In genomic region chr17:74430385-74430705, GRCh38 we compare ENCODE assay signal across 1 cellular context.
TF ChIP-seq lines count a peak whose summit lies in the region.

No MANE protein-coding gene starts in this region.

TF ChIP-seq in HepG2, 621 proteins besides CTCF, POLR2A, EP300 and RAD21 (continued from another document and continues in another):
- TF ChIP-seq, protein P1, sequence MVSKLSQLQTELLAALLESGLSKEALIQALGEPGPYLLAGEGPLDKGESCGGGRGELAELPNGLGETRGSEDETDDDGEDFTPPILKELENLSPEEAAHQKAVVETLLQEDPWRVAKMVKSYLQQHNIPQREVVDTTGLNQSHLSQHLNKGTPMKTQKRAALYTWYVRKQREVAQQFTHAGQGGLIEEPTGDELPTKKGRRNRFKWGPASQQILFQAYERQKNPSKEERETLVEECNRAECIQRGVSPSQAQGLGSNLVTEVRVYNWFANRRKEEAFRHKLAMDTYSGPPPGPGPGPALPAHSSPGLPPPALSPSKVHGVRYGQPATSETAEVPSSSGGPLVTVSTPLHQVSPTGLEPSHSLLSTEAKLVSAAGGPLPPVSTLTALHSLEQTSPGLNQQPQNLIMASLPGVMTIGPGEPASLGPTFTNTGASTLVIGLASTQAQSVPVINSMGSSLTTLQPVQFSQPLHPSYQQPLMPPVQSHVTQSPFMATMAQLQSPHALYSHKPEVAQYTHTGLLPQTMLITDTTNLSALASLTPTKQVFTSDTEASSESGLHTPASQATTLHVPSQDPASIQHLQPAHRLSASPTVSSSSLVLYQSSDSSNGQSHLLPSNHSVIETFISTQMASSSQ (IDR thresholded peaks at IDR 0.05; ENCODE audit: low read depth): no peak
- TF ChIP-seq, protein P1 (CRISPR knock-in tag; IDR thresholded peaks at IDR 0.05; ENCODE audit: borderline replicate concordance): no peak
- no peak for TF ChIP-seq PITX1 (CRISPR knock-in tag; IDR thresholded peaks at IDR 0.05)
- no peak for TF ChIP-seq CENPT (CRISPR knock-in tag; IDR thresholded peaks at IDR 0.05; ENCODE audit: low read depth)
- TF ChIP-seq KMT2A (CRISPR knock-in tag; IDR thresholded peaks at IDR 0.05): no peak
- TF ChIP-seq PBX2 (CRISPR knock-in tag; IDR thresholded peaks at IDR 0.05): no peak
- peak; percentile 59 for TF ChIP-seq ZNF687 (CRISPR knock-in tag; IDR thresholded peaks at IDR 0.05)
- no peak for TF ChIP-seq CHD2 (IDR thresholded peaks at IDR 0.05; ENCODE audit: low read depth, low read length)
- no peak for TF ChIP-seq KAT7 (CRISPR knock-in tag; IDR thresholded peaks at IDR 0.05; ENCODE audit: borderline replicate concordance)
- no peak for TF ChIP-seq ISX (CRISPR knock-in tag; conservative IDR thresholded peaks at IDR 0.05)
- TF ChIP-seq, protein P2, sequence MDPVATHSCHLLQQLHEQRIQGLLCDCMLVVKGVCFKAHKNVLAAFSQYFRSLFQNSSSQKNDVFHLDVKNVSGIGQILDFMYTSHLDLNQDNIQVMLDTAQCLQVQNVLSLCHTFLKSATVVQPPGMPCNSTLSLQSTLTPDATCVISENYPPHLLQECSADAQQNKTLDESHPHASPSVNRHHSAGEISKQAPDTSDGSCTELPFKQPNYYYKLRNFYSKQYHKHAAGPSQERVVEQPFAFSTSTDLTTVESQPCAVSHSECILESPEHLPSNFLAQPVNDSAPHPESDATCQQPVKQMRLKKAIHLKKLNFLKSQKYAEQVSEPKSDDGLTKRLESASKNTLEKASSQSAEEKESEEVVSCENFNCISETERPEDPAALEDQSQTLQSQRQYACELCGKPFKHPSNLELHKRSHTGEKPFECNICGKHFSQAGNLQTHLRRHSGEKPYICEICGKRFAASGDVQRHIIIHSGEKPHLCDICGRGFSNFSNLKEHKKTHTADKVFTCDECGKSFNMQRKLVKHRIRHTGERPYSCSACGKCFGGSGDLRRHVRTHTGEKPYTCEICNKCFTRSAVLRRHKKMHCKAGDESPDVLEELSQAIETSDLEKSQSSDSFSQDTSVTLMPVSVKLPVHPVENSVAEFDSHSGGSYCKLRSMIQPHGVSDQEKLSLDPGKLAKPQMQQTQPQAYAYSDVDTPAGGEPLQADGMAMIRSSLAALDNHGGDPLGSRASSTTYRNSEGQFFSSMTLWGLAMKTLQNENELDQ (CRISPR knock-in tag; IDR thresholded peaks at IDR 0.05; ENCODE audit: borderline replicate concordance): 0 out of 2 replicates have a peak, but pooled peaks have one; percentile 20
- no peak for TF ChIP-seq DPF2 (CRISPR knock-in tag; IDR thresholded peaks at IDR 0.05; ENCODE audit: borderline replicate concordance, low read depth)
- TF ChIP-seq, protein P3, sequence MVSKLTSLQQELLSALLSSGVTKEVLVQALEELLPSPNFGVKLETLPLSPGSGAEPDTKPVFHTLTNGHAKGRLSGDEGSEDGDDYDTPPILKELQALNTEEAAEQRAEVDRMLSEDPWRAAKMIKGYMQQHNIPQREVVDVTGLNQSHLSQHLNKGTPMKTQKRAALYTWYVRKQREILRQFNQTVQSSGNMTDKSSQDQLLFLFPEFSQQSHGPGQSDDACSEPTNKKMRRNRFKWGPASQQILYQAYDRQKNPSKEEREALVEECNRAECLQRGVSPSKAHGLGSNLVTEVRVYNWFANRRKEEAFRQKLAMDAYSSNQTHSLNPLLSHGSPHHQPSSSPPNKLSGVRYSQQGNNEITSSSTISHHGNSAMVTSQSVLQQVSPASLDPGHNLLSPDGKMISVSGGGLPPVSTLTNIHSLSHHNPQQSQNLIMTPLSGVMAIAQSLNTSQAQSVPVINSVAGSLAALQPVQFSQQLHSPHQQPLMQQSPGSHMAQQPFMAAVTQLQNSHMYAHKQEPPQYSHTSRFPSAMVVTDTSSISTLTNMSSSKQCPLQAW (CRISPR knock-in tag; IDR thresholded peaks at IDR 0.05): peak; percentile 49; the same call in 1 of the 2 replicates
- TF ChIP-seq NFE2L2 (IDR thresholded peaks at IDR 0.05; ENCODE audit: low read length): no peak
- peak; percentile 62; the same call in 1 of the 2 replicates for TF ChIP-seq ZMYM4 (CRISPR knock-in tag; IDR thresholded peaks at IDR 0.05)
- no peak for TF ChIP-seq MAF1 (CRISPR knock-in tag; IDR thresholded peaks at IDR 0.05; ENCODE audit: borderline replicate concordance)
- TF ChIP-seq, protein P4, sequence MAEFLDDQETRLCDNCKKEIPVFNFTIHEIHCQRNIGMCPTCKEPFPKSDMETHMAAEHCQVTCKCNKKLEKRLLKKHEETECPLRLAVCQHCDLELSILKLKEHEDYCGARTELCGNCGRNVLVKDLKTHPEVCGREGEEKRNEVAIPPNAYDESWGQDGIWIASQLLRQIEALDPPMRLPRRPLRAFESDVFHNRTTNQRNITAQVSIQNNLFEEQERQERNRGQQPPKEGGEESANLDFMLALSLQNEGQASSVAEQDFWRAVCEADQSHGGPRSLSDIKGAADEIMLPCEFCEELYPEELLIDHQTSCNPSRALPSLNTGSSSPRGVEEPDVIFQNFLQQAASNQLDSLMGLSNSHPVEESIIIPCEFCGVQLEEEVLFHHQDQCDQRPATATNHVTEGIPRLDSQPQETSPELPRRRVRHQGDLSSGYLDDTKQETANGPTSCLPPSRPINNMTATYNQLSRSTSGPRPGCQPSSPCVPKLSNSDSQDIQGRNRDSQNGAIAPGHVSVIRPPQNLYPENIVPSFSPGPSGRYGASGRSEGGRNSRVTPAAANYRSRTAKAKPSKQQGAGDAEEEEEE (CRISPR knock-in tag; IDR thresholded peaks at IDR 0.05; ENCODE audit: borderline replicate concordance): no peak
- TF ChIP-seq ZNF33B (CRISPR knock-in tag; IDR thresholded peaks at IDR 0.05): no peak
- TF ChIP-seq ZNF160 (CRISPR knock-in tag; IDR thresholded peaks at IDR 0.05): no peak
- no peak for TF ChIP-seq MXD1 (CRISPR knock-in tag; IDR thresholded peaks at IDR 0.05)
- TF ChIP-seq ELF4 (CRISPR knock-in tag; IDR thresholded peaks at IDR 0.05; ENCODE audit: borderline replicate concordance): no peak
- TF ChIP-seq ZNF317 (CRISPR knock-in tag; IDR thresholded peaks at IDR 0.05): no peak; the same call in 1 of the 2 replicates
- peak; percentile 60; the same call in 1 of the 2 replicates for TF ChIP-seq PRDM4 (CRISPR knock-in tag; IDR thresholded peaks at IDR 0.05; ENCODE audit: borderline replicate concordance)
- TF ChIP-seq, protein P5, sequence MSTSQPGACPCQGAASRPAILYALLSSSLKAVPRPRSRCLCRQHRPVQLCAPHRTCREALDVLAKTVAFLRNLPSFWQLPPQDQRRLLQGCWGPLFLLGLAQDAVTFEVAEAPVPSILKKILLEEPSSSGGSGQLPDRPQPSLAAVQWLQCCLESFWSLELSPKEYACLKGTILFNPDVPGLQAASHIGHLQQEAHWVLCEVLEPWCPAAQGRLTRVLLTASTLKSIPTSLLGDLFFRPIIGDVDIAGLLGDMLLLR (CRISPR knock-in tag; IDR thresholded peaks at IDR 0.05): no peak
- TF ChIP-seq ZNF138 (CRISPR knock-in tag; IDR thresholded peaks at IDR 0.05; ENCODE audit: low read depth): 0 out of 2 replicates have a peak, but pooled peaks have one; percentile 2
- TF ChIP-seq NR2C2 (CRISPR knock-in tag; IDR thresholded peaks at IDR 0.05; ENCODE audit: borderline replicate concordance): no peak
- no peak for TF ChIP-seq YEATS2 (CRISPR knock-in tag; IDR thresholded peaks at IDR 0.05; ENCODE audit: borderline replicate concordance)
- no peak for TF ChIP-seq BHLHE40 (IDR thresholded peaks at IDR 0.05; ENCODE audit: low read length)
- TF ChIP-seq, protein P6, sequence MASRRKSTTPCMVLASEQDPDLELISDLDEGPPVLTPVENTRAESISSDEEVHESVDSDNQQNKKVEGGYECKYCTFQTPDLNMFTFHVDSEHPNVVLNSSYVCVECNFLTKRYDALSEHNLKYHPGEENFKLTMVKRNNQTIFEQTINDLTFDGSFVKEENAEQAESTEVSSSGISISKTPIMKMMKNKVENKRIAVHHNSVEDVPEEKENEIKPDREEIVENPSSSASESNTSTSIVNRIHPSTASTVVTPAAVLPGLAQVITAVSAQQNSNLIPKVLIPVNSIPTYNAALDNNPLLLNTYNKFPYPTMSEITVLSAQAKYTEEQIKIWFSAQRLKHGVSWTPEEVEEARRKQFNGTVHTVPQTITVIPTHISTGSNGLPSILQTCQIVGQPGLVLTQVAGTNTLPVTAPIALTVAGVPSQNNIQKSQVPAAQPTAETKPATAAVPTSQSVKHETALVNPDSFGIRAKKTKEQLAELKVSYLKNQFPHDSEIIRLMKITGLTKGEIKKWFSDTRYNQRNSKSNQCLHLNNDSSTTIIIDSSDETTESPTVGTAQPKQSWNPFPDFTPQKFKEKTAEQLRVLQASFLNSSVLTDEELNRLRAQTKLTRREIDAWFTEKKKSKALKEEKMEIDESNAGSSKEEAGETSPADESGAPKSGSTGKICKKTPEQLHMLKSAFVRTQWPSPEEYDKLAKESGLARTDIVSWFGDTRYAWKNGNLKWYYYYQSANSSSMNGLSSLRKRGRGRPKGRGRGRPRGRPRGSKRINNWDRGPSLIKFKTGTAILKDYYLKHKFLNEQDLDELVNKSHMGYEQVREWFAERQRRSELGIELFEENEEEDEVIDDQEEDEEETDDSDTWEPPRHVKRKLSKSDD (CRISPR knock-in tag; IDR thresholded peaks at IDR 0.05; ENCODE audit: low read depth): no peak
- TF ChIP-seq JUN (CRISPR knock-in tag; IDR thresholded peaks at IDR 0.05): no peak
- peak; percentile 16; the same call in 1 of the 2 replicates for TF ChIP-seq KMT2B (CRISPR knock-in tag; IDR thresholded peaks at IDR 0.05)
- no peak for TF ChIP-seq TEAD2 (CRISPR knock-in tag; IDR thresholded peaks at IDR 0.05)
- TF ChIP-seq GTF3A (CRISPR knock-in tag; conservative IDR thresholded peaks at IDR 0.05): 0 out of 2 replicates have a peak, but pooled peaks have one; percentile 8
- peak; percentile 1; the same call in 1 of the 2 replicates for TF ChIP-seq ZNF772 (CRISPR knock-in tag; IDR thresholded peaks at IDR 0.05)
- no peak; the same call in 1 of the 2 replicates for TF ChIP-seq HES4 (CRISPR knock-in tag; IDR thresholded peaks at IDR 0.05; ENCODE audit: borderline replicate concordance)
- TF ChIP-seq FOXJ3 (CRISPR knock-in tag; IDR thresholded peaks at IDR 0.05; ENCODE audit: borderline replicate concordance): no peak
- no peak for TF ChIP-seq DR1 (CRISPR knock-in tag; IDR thresholded peaks at IDR 0.05)
- no peak for TF ChIP-seq SCMH1 (CRISPR knock-in tag; IDR thresholded peaks at IDR 0.05; ENCODE audit: borderline replicate concordance)
